ENCODE assay signal across 15 cellular contexts in genomic region chr7:82288769-82289535, GRCh38.
A peak's percentile ranks its signal among the peaks of the same experiment; 100 is the strongest.
DNase-seq lines count a peak whose midpoint lies in the region; ATAC-seq and TF ChIP-seq lines count a peak whose summit lies in the region.
"Had no signal": no experiment of that assay in that cellular context is flagged by ENCODE, and none has a peak within 500 bp of the region (broad histone marks: within the 10 kb centered on the region; RNA-seq: fewer than 3 reads in every experiment).

No MANE protein-coding gene starts in this region.

- H3K9me3 ChIP-seq in neural cell (ENCODE audit: low read length) (peaks cover 3% of the 10 kb centered on the region), vagina (no peaks in the 10 kb centered on the region)
- H3K9me3 ChIP-seq: testis had no signal

- TF ChIP-seq CTCF in GM23338 (conservative IDR thresholded peaks at IDR 0.05; ENCODE audit: low read depth in 2 of 2) (no peak), neural cell (IDR thresholded peaks at IDR 0.05; ENCODE audit: poor library complexity, severe bottlenecking) (no peak), vagina (IDR thresholded peaks at IDR 0.05) (no peak)

- H3K9me2 ChIP-seq in GM23338 (ENCODE audit: insufficient read depth) (no peaks in the 10 kb centered on the region), neural cell (ENCODE audit: insufficient read depth, low read length) (no peaks in the 10 kb centered on the region)

- peak overlapping the region; percentile 2; the same call in 1 of the 2 replicates for H3K4me2 ChIP-seq in GM23338
- no peak overlapping the region for H3K4me2 ChIP-seq in neural cell (ENCODE audit: low read length)

- TF ChIP-seq RAD21 in neural cell (conservative IDR thresholded peaks at IDR 0.05) = no peak

- peaks cover 5% of the 10 kb centered on the region; the same call in 2 of the 3 replicates for H3K9me3 Mint-ChIP-seq in GM23338
- H3K9me3 Mint-ChIP-seq: CD4-positive, alpha-beta T cell had no signal

- H4K20me1 ChIP-seq in GM23338 (replicated peaks; ENCODE audit: insufficient read depth) (no peaks in the 10 kb centered on the region), neural cell (ENCODE audit: insufficient read depth) (no peaks in the 10 kb centered on the region)

- H3K4me1 ChIP-seq in GM23338 (ENCODE audit: insufficient read depth) (peaks cover 49% of the 10 kb centered on the region), vagina (no peaks in the 10 kb centered on the region)
- H3K4me1 ChIP-seq: testis had no signal

- intact Hi-C loops in vagina (cut with DNase I) = no loop called here

- peaks cover 4% of the 10 kb centered on the region for H3K27me3 Mint-ChIP-seq in GM23338 (ENCODE audit: insufficient read depth, low read depth, poor library complexity)
- H3K27me3 Mint-ChIP-seq: CD4-positive, alpha-beta T cell; T-cell had no signal

- no peak overlapping the region for H3K9ac ChIP-seq in neural cell (ENCODE audit: low read length)

- H2AFZ ChIP-seq in GM23338 (no peak overlapping the region), neural cell (ENCODE audit: low read depth, low read length) (no peak overlapping the region)

- ATAC-seq in GM23338 (no peak), HG02840 (IDR thresholded peaks at IDR 0.05; ENCODE audit: low FRiP score, unreplicated experiment) (no peak)
- ATAC-seq: HepG2, T-cell had no signal

- no peaks in the 10 kb centered on the region for H3K36me3 ChIP-seq in GM23338 (ENCODE audit: insufficient read depth)
- no peaks in the 10 kb centered on the region for H3K36me3 ChIP-seq in neural cell (ENCODE audit: insufficient read depth, low read length)
- H3K36me3 ChIP-seq in vagina = no peaks in the 10 kb centered on the region

- H3K27ac Mint-ChIP-seq in GM23338 = peak overlapping the region; percentile 48
- H3K27ac Mint-ChIP-seq: CD4-positive, alpha-beta T cell; T-cell had no signal

- H3K27ac ChIP-seq in GM23338 (ENCODE audit: low read depth) = no peak overlapping the region; the same call in 1 of the 2 replicates
- peak overlapping the region; percentile 82 for H3K27ac ChIP-seq in caudate nucleus (ENCODE audit: low read depth, low read length)
- H3K27ac ChIP-seq in neural cell (ENCODE audit: low read length) = peak overlapping the region; percentile 69
- no peak overlapping the region for H3K27ac ChIP-seq in vagina
- H3K27ac ChIP-seq: testis had no signal

- TF ChIP-seq POLR2A in vagina (IDR thresholded peaks at IDR 0.05) = no peak

- no peaks in the 10 kb centered on the region for H3K27me3 ChIP-seq in GM23338 (ENCODE audit: insufficient read depth)
- peaks cover 23% of the 10 kb centered on the region for H3K27me3 ChIP-seq in neural cell (ENCODE audit: insufficient read depth, low read depth, low read length)
- no peaks in the 10 kb centered on the region for H3K27me3 ChIP-seq in vagina
- H3K27me3 ChIP-seq: testis had no signal

- peak; percentile 34 for TF ChIP-seq EP300 in neural cell (conservative IDR thresholded peaks at IDR 0.05; ENCODE audit: poor library complexity, severe bottlenecking)

- H3K4me3 ChIP-seq in GM23338 = no peak overlapping the region
- H3K4me3 ChIP-seq in neural cell (ENCODE audit: low read length) = peak overlapping the region; percentile 23
- no peak overlapping the region for H3K4me3 ChIP-seq in vagina
- H3K4me3 ChIP-seq: lung, testis had no signal

- H3F3A ChIP-seq in GM23338 (replicated peaks; ENCODE audit: low read depth) (no peaks in the 10 kb centered on the region), neural cell (ENCODE audit: insufficient read depth, low read length, poor library complexity, severe bottlenecking) (no peaks in the 10 kb centered on the region)

- H3K4me3 Mint-ChIP-seq in GM23338 = peak overlapping the region; percentile 16; the same call in 1 of the 3 replicates
- H3K4me3 Mint-ChIP-seq: CD4-positive, alpha-beta T cell; T-cell had no signal

- peaks cover 16% of the 10 kb centered on the region; the same call in 2 of the 3 replicates for H3K36me3 Mint-ChIP-seq in GM23338 (ENCODE audit: low read depth)
- H3K36me3 Mint-ChIP-seq: T-cell had no signal

- DNase-seq in GM23338 (ENCODE audit: low spot score) (no peak), NCI-H2081 treated with DMSO at 0.1 percent for 48 hours (lab: John Stamatoyannopoulos, UW) (peak; percentile 93), caudate nucleus (lab: John Stamatoyannopoulos, UW) (peak in 1 of 61 donors; percentile 3), T-helper 9 cell (no peak), vagina (ENCODE audit: extremely low spot score in 2 of 2) (no peak), RKO (ENCODE audit: low spot score) (no peak)
- DNase-seq: CD4-positive, alpha-beta T cell; NCI-H1105 treated with DMSO at 0.1 percent for 48 hours; occipital lobe; T-cell; testis had no signal

- H3K79me2 ChIP-seq in GM23338 (replicated peaks; ENCODE audit: insufficient read depth) = no peaks in the 10 kb centered on the region
- no peaks in the 10 kb centered on the region for H3K79me2 ChIP-seq in neural cell (replicated peaks; ENCODE audit: insufficient read depth, low read length)

- H3K4me1 Mint-ChIP-seq in GM23338 = peaks cover 50% of the 10 kb centered on the region
- H3K4me1 Mint-ChIP-seq: T-cell had no signal

TF ChIP-seq in GM23338, 12 proteins besides CTCF, POLR2A, EP300 and RAD21 (continues in another document):
- TF ChIP-seq REST (IDR thresholded peaks at IDR 0.05; ENCODE audit: unreplicated experiment) = no peak

TF ChIP-seq in neural cell, 6 proteins besides CTCF, POLR2A, EP300 and RAD21:
- TF ChIP-seq REST (IDR thresholded peaks at IDR 0.05; ENCODE audit: borderline replicate concordance) (no peak), POLR2AphosphoS5 (IDR thresholded peaks at IDR 0.05) (peak; percentile 69)

Comparison
In these comparisons a context has a peak if more than half of its experiments do, and no peak if none do; other contexts are left out.
1. H3K27ac ChIP-seq: peak in caudate nucleus (single experiment) and neural cell (single experiment); none in GM23338 (single experiment) and vagina (single experiment).